Comparison of ENCODE assay signal across 9 cellular contexts in genomic region chr2:239398536-239398935, GRCh38. TPM values are rescaled to one million over a fixed set of nuclear protein-coding genes. Genes with fewer than 3 reads are reported as not detected.
DNase-seq lines count a peak whose midpoint lies in the region; ATAC-seq and TF ChIP-seq lines count a peak whose summit lies in the region.
"Had no signal": no experiment of that assay in that cellular context is flagged by ENCODE, and none has a peak within 500 bp of the region (broad histone marks: within the 10 kb centered on the region; RNA-seq: fewer than 3 reads in every experiment).

No MANE protein-coding gene starts in this region.

- peak overlapping the region; percentile 90 to 95 (median 93) for H3K4me3 Mint-ChIP-seq in CD4-positive, CD25-positive, alpha-beta regulatory T cell

- H3K27me3 ChIP-seq in CD4-positive, CD25-positive, alpha-beta regulatory T cell (ENCODE audit: control insufficient read depth, insufficient read depth, low read length) = no peaks in the 10 kb centered on the region
- H3K27me3 ChIP-seq in HCT116 (ENCODE audit: insufficient read depth, low read length) = no peaks in the 10 kb centered on the region
- H3K27me3 ChIP-seq in neutrophil = no peaks in the 10 kb centered on the region

- TF ChIP-seq CTCF in HCT116 (IDR thresholded peaks at IDR 0.05 in 2 of 3, conservative IDR thresholded peaks at IDR 0.05 in 1 of 3; ENCODE audit: borderline replicate concordance in 1 of 3, insufficient read depth in 1 of 3, low read depth in 2 of 3, low read length in 2 of 3) (peak in 1 of 3 experiments; percentile 11; a peak in 1 of 6 replicates), neutrophil (IDR thresholded peaks at IDR 0.05) (no peak)

- ATAC-seq in CD4-positive, CD25-positive, alpha-beta regulatory T cell (ENCODE audit: low read depth in 2 of 2) = no peak
- no peak for ATAC-seq in HCT116
- no peak for ATAC-seq in GM19324 (IDR thresholded peaks at IDR 0.05; ENCODE audit: low FRiP score, unreplicated experiment)

- no peaks in the 10 kb centered on the region for H3K9me3 ChIP-seq in CD4-positive, CD25-positive, alpha-beta regulatory T cell (ENCODE audit: control insufficient read depth in 2 of 2, low read length in 2 of 2)
- H3K9me3 ChIP-seq in HCT116 (ENCODE audit: control insufficient read depth in 1 of 2, insufficient read depth in 1 of 2, low read depth in 1 of 2, low read length in 2 of 2) (no peaks in the 10 kb centered on the region), neutrophil (no peaks in the 10 kb centered on the region)

- H3K27ac ChIP-seq in CD4-positive, CD25-positive, alpha-beta regulatory T cell (ENCODE audit: insufficient read depth, low read length, poor library complexity, severe bottlenecking) = peak overlapping the region; percentile 39
- H3K27ac ChIP-seq in HCT116 (ENCODE audit: low read depth, low read length) (no peak overlapping the region), neutrophil (peak overlapping the region; percentile 84)

- H4K20me1 ChIP-seq in HCT116 (ENCODE audit: insufficient read depth) = no peaks in the 10 kb centered on the region

- no peak for TF ChIP-seq POLR2A in HCT116 (IDR thresholded peaks at IDR 0.05; ENCODE audit: borderline replicate concordance, extremely low read depth, insufficient read depth, insufficient read length)

- peak overlapping the region; percentile 91 for H3K4me3 ChIP-seq in CD4-positive, CD25-positive, alpha-beta regulatory T cell (ENCODE audit: low read depth, low read length)
- H3K4me3 ChIP-seq in HCT116 (replicated peaks in 1 of 2; ENCODE audit: low read depth in 1 of 2, low read length in 2 of 2) (no peak overlapping the region), neutrophil (ENCODE audit: low read depth in 1 of 2, low read length in 1 of 2) (no peak overlapping the region)

- H3K9me2 ChIP-seq in HCT116 (ENCODE audit: insufficient read depth) = no peaks in the 10 kb centered on the region

- no peaks in the 10 kb centered on the region for H3K36me3 ChIP-seq in CD4-positive, CD25-positive, alpha-beta regulatory T cell (ENCODE audit: control insufficient read depth, insufficient read depth, low read length)
- H3K36me3 ChIP-seq in HCT116 (ENCODE audit: control insufficient read depth in 1 of 2, insufficient read depth in 2 of 2, low read length in 2 of 2) = no peaks in the 10 kb centered on the region; a peak in 1 of 4 replicates
- no peaks in the 10 kb centered on the region for H3K36me3 ChIP-seq in neutrophil

- RAD21 ChIA-PET in HCT116 (lab: Charles Lee; ENCODE audit: low non-redundant PET in 1 of 2, low total read pairs in 2 of 2, uncharacterized antibody in 2 of 2, unreplicated experiment in 2 of 2) = no interaction called here

- H3K4me2 ChIP-seq in HCT116 (ENCODE audit: low read length) = peak overlapping the region; percentile 91; the same call in 1 of the 2 replicates

- CTCF ChIA-PET in HCT116 (lab: Charles Lee) = no interaction called here

- H3K79me2 ChIP-seq in HCT116 (ENCODE audit: insufficient read depth, low read length) = peaks cover 64% of the 10 kb centered on the region

- 0 out of 2 replicates have a peak overlapping the region, but pooled peaks have one; percentile 75 for H3K9ac ChIP-seq in HCT116 (ENCODE audit: low read length)

- H3K27me3 Mint-ChIP-seq in CD4-positive, CD25-positive, alpha-beta regulatory T cell = peaks cover 4% of the 10 kb centered on the region

- H2AFZ ChIP-seq in HCT116 (ENCODE audit: low read depth, low read length, poor library complexity, severe bottlenecking) = no peak overlapping the region

- DNase-seq in CD4-positive, CD25-positive, alpha-beta regulatory T cell = no peak
- DNase-seq in HCT116 (ENCODE audit: low read depth, low spot score) (no peak), cerebellar cortex (ENCODE audit: low spot score) (peak; percentile 37), NCI-H1436 treated with DMSO at 0.1 percent for 48 hours (lab: John Stamatoyannopoulos, UW) (no peak), RPMI8226 (no peak), middle frontal gyrus (ENCODE audit: extremely low spot score, low spot score) (no peak)
- DNase-seq: NCI-H187 treated with DMSO at 0.1 percent for 48 hours had no signal

- BruUV-seq in HCT116 (replicated peaks; lab: Mats Ljungman, UMichigan) = no TSS peak

- peak overlapping the region in 2 of 3 donors; percentile 29 to 76 for H3K27ac Mint-ChIP-seq in CD4-positive, CD25-positive, alpha-beta regulatory T cell

- intact Hi-C loops in HCT116 (cut with micrococcal nuclease) = loop anchor here (5.0 to 10.0 kb wide), 3 partner anchors 131 to 596 kb away; no protein-coding TSS in a partner anchor

- POLR2A ChIA-PET in HCT116 (lab: Charles Lee) = no interaction called here

- H3K4me1 Mint-ChIP-seq in CD4-positive, CD25-positive, alpha-beta regulatory T cell = peaks cover 6 to 62% (median 22%) of the 10 kb centered on the region in 4 donors

- no peaks in the 10 kb centered on the region for H3K9me3 Mint-ChIP-seq in CD4-positive, CD25-positive, alpha-beta regulatory T cell

- H3K36me3 Mint-ChIP-seq in CD4-positive, CD25-positive, alpha-beta regulatory T cell = no peaks in the 10 kb centered on the region

- H3K4me1 ChIP-seq in CD4-positive, CD25-positive, alpha-beta regulatory T cell (ENCODE audit: control insufficient read depth, insufficient read depth, low read length, poor library complexity, severe bottlenecking) = peaks cover 18% of the 10 kb centered on the region
- H3K4me1 ChIP-seq in HCT116 (ENCODE audit: control insufficient read depth in 1 of 2, insufficient read depth in 2 of 2, low read length in 2 of 2) (peaks cover 16 to 34% of the 10 kb centered on the region in 2 experiments), neutrophil (ENCODE audit: control insufficient read depth in 1 of 2, insufficient read depth in 1 of 2, low read depth in 1 of 2, low read length in 1 of 2) (peaks cover 21 to 28% of the 10 kb centered on the region in 2 experiments)

- peak; percentile 32; the same call in 1 of the 2 replicates for TF ChIP-seq RAD21 in HCT116 (IDR thresholded peaks at IDR 0.05; ENCODE audit: low read depth)

TF ChIP-seq in HCT116, 20 proteins besides CTCF, POLR2A, EP300 and RAD21:
- TF ChIP-seq, protein P1, sequence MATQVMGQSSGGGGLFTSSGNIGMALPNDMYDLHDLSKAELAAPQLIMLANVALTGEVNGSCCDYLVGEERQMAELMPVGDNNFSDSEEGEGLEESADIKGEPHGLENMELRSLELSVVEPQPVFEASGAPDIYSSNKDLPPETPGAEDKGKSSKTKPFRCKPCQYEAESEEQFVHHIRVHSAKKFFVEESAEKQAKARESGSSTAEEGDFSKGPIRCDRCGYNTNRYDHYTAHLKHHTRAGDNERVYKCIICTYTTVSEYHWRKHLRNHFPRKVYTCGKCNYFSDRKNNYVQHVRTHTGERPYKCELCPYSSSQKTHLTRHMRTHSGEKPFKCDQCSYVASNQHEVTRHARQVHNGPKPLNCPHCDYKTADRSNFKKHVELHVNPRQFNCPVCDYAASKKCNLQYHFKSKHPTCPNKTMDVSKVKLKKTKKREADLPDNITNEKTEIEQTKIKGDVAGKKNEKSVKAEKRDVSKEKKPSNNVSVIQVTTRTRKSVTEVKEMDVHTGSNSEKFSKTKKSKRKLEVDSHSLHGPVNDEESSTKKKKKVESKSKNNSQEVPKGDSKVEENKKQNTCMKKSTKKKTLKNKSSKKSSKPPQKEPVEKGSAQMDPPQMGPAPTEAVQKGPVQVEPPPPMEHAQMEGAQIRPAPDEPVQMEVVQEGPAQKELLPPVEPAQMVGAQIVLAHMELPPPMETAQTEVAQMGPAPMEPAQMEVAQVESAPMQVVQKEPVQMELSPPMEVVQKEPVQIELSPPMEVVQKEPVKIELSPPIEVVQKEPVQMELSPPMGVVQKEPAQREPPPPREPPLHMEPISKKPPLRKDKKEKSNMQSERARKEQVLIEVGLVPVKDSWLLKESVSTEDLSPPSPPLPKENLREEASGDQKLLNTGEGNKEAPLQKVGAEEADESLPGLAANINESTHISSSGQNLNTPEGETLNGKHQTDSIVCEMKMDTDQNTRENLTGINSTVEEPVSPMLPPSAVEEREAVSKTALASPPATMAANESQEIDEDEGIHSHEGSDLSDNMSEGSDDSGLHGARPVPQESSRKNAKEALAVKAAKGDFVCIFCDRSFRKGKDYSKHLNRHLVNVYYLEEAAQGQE (IDR thresholded peaks at IDR 0.05; ENCODE audit: low read depth) = no peak
- no peak for TF ChIP-seq ELF1 (IDR thresholded peaks at IDR 0.05; ENCODE audit: borderline replicate concordance, low read depth)
- TF ChIP-seq SRF (IDR thresholded peaks at IDR 0.05; ENCODE audit: low read depth) = no peak
- TF ChIP-seq EZH2phosphoT487 (IDR thresholded peaks at IDR 0.05; ENCODE audit: borderline replicate concordance) = no peak
- no peak for TF ChIP-seq SIN3A (IDR thresholded peaks at IDR 0.05; ENCODE audit: low read depth)
- no peak for TF ChIP-seq ZBTB33 (IDR thresholded peaks at IDR 0.05; ENCODE audit: extremely low read depth, insufficient replicate concordance, low read length)
- TF ChIP-seq SP1 (IDR thresholded peaks at IDR 0.05; ENCODE audit: low read depth) = no peak
- TF ChIP-seq CBX3 (IDR thresholded peaks at IDR 0.05; ENCODE audit: low read depth) = no peak

RNA-seq across cellular contexts. Expression of gene HDAC4, which starts 2.3 kb away (rescaled TPM):
- total RNA-seq in CD4-positive, CD25-positive, alpha-beta regulatory T cell = 118 TPM
- polyA plus RNA-seq in CD4-positive, CD25-positive, alpha-beta regulatory T cell = 1 to 10 TPM; 6.5 to 9.0 (median 7.9) TPM
- total RNA-seq in HCT116 (2021; ENCODE audit: unreplicated experiment) = 47.6 TPM
- 11.0 and 13.8 TPM in 2 replicates for polyA plus RNA-seq in HCT116 (2012)
